ENCODE assay signal across 18 cellular contexts in genomic region chr7:70177166-70177565, GRCh38.
DNase-seq lines count a peak whose midpoint lies in the region; ATAC-seq, FAIRE-seq and TF ChIP-seq lines count a peak whose summit lies in the region.
"Had no signal": no experiment of that assay in that cellular context is flagged by ENCODE, and none has a peak within 500 bp of the region (broad histone marks: within the 10 kb centered on the region; RNA-seq: fewer than 3 reads in every experiment).

No MANE protein-coding gene starts in this region.

- no peak overlapping the region for H4K8ac ChIP-seq in mesenchymal stem cell (ENCODE audit: low read length)

- no peak overlapping the region for H3K14ac ChIP-seq in mesenchymal stem cell (ENCODE audit: low read length in 2 of 2)

- no peak overlapping the region for H3K18ac ChIP-seq in mesenchymal stem cell (ENCODE audit: low read depth in 1 of 2, low read length in 2 of 2)

- H3K4me3 ChIP-seq in astrocyte (ENCODE audit: insufficient read depth, low read depth, low read length) (no peak overlapping the region), mesenchymal stem cell (ENCODE audit: insufficient read depth in 1 of 2, low read depth in 1 of 2, low read length in 2 of 2) (no peak overlapping the region), tibial nerve (no peak overlapping the region)
- H3K4me3 ChIP-seq: ovary had no signal

- H2AK5ac ChIP-seq in mesenchymal stem cell (ENCODE audit: low read length, severe bottlenecking) = no peak overlapping the region

- peak; percentile 35 for DNase-seq in activated CD4-positive, alpha-beta T cell treated with anti-CD3 and anti-CD28 coated beads for 36 hours
- DNase-seq in activated CD4-positive, alpha-beta T cell treated with anti-CD3 and anti-CD28 coated beads, Interleukin-2, amount 10 ng/mL, durations not matched to agents 24 days and 14 days = no peak
- DNase-seq in H54 (ENCODE audit: insufficient read length, low spot score) (no peak), astrocyte (ENCODE audit: low read depth) (peak; percentile 62), mesenchymal stem cell (no peak), tibial nerve (ENCODE audit: low spot score in 2 of 2) (no peak), NCI-H510A (lab: John Stamatoyannopoulos, UW) (no peak), OCI-M2 (lab: John Stamatoyannopoulos, UW; ENCODE audit: unreplicated experiment) (no peak)
- DNase-seq: cortex of kidney, hypothalamus, left colon, NCI-H187 treated with DMSO at 0.1 percent for 48 hours, NCI-H526 treated with DMSO at 0.1 percent for 48 hours, ovary, small intestine had no signal

- H3K4me1 Mint-ChIP-seq in activated CD4-positive, alpha-beta T cell treated with anti-CD3 and anti-CD28 coated beads for 36 hours = peaks cover 9% of the 10 kb centered on the region
- H3K4me1 Mint-ChIP-seq in activated CD4-positive, alpha-beta T cell treated with anti-CD3 and anti-CD28 coated beads, Interleukin-2, amount 10 ng/mL, durations not matched to agents 24 days and 14 days = no peaks in the 10 kb centered on the region
- peaks cover 7% of the 10 kb centered on the region for H3K4me1 Mint-ChIP-seq in astrocyte (ENCODE audit: low read depth, unreplicated experiment)

- CTCF ChIA-PET in activated CD4-positive, alpha-beta T cell treated with anti-CD3 and anti-CD28 coated beads for 36 hours (lab: Charles Lee) = interaction anchor here (0.6 kb wide), 1 partner anchor 23 kb away, joined by 3 read pairs; no protein-coding TSS in a partner anchor

- WGBS in mesenchymal stem cell = 73% methylated on average over 2 of the region's 3 CpGs
- WGBS in tibial nerve, 2 donors = 82 to 88% methylated on average over 3 of the region's 3 CpGs

- no peak overlapping the region for H3K23ac ChIP-seq in mesenchymal stem cell (ENCODE audit: low read length in 2 of 2)

- H4K91ac ChIP-seq in mesenchymal stem cell (ENCODE audit: low read length) = no peak overlapping the region

- POLR2A ChIA-PET in activated CD4-positive, alpha-beta T cell treated with anti-CD3 and anti-CD28 coated beads for 36 hours (lab: Charles Lee) = no interaction called here

- FAIRE-seq in H54 (lab: Jason Lieb, UNC) = peak; percentile 48
- FAIRE-seq in astrocyte (lab: Jason Lieb, UNC) = peak; percentile 34
- FAIRE-seq: small intestine had no signal

- no peaks in the 10 kb centered on the region for H3K36me3 ChIP-seq in astrocyte (ENCODE audit: insufficient read depth, low read length)
- no peaks in the 10 kb centered on the region for H3K36me3 ChIP-seq in mesenchymal stem cell (ENCODE audit: control insufficient read depth in 1 of 2, insufficient read depth in 2 of 2, low read depth in 1 of 2, low read length in 2 of 2)
- no peaks in the 10 kb centered on the region for H3K36me3 ChIP-seq in tibial nerve
- H3K36me3 ChIP-seq: ovary had no signal

- no peak overlapping the region for H2AFZ ChIP-seq in astrocyte (ENCODE audit: low read depth, low read length)
- no peak overlapping the region for H2AFZ ChIP-seq in mesenchymal stem cell (ENCODE audit: low read depth, low read length)

- no peaks in the 10 kb centered on the region for H3K79me1 ChIP-seq in mesenchymal stem cell (replicated peaks; ENCODE audit: low read length, poor library complexity, severe bottlenecking)

- no peak overlapping the region for H2BK120ac ChIP-seq in mesenchymal stem cell (ENCODE audit: low read depth, low read length)

- H3K9me3 Mint-ChIP-seq in activated CD4-positive, alpha-beta T cell treated with anti-CD3 and anti-CD28 coated beads for 36 hours (ENCODE audit: low read depth) = no peaks in the 10 kb centered on the region
- H3K9me3 Mint-ChIP-seq in activated CD4-positive, alpha-beta T cell treated with anti-CD3 and anti-CD28 coated beads, Interleukin-2, amount 10 ng/mL, durations not matched to agents 24 days and 14 days = peaks cover 3% of the 10 kb centered on the region
- peaks cover 2% of the 10 kb centered on the region for H3K9me3 Mint-ChIP-seq in astrocyte (ENCODE audit: unreplicated experiment)

- no peak overlapping the region for H2BK12ac ChIP-seq in mesenchymal stem cell (ENCODE audit: low read length in 2 of 2)

- H3K27me3 ChIP-seq in astrocyte (ENCODE audit: insufficient read depth, low read length) (no peaks in the 10 kb centered on the region), mesenchymal stem cell (ENCODE audit: control insufficient read depth in 1 of 2, insufficient read depth in 1 of 2, low read length in 2 of 2) (no peaks in the 10 kb centered on the region), tibial nerve (no peaks in the 10 kb centered on the region)
- H3K27me3 ChIP-seq: ovary had no signal

- H3K27ac ChIP-seq in astrocyte (ENCODE audit: low read depth, low read length) = peak overlapping the region; percentile 18
- H3K27ac ChIP-seq in mesenchymal stem cell (ENCODE audit: low read length, poor library complexity, severe bottlenecking) = no peak overlapping the region
- H3K27ac ChIP-seq in tibial nerve = no peak overlapping the region
- H3K27ac ChIP-seq: 22Rv1, ovary had no signal

- TF ChIP-seq CTCF in astrocyte (IDR thresholded peaks at IDR 0.05; ENCODE audit: insufficient read depth, low read depth, low read length) = no peak
- no peak for TF ChIP-seq CTCF in tibial nerve (IDR thresholded peaks at IDR 0.05)

- no peaks in the 10 kb centered on the region for H3K36me3 Mint-ChIP-seq in activated CD4-positive, alpha-beta T cell treated with anti-CD3 and anti-CD28 coated beads for 36 hours (ENCODE audit: low read depth)
- no peaks in the 10 kb centered on the region for H3K36me3 Mint-ChIP-seq in activated CD4-positive, alpha-beta T cell treated with anti-CD3 and anti-CD28 coated beads, Interleukin-2, amount 10 ng/mL, durations not matched to agents 24 days and 14 days (ENCODE audit: low read depth)
- H3K36me3 Mint-ChIP-seq in astrocyte (ENCODE audit: low read depth, unreplicated experiment) = peaks cover 4% of the 10 kb centered on the region

- peaks cover 8% of the 10 kb centered on the region for H3K4me1 ChIP-seq in astrocyte (ENCODE audit: insufficient read depth, low read length)
- peaks cover 4% of the 10 kb centered on the region for H3K4me1 ChIP-seq in mesenchymal stem cell (ENCODE audit: control insufficient read depth, insufficient read depth, low read depth, low read length)
- peaks cover 0 to 10% (median 4%) of the 10 kb centered on the region in 4 donors for H3K4me1 ChIP-seq in tibial nerve

- H3K27ac Mint-ChIP-seq in activated CD4-positive, alpha-beta T cell treated with anti-CD3 and anti-CD28 coated beads for 36 hours = no peak overlapping the region
- H3K27ac Mint-ChIP-seq in activated CD4-positive, alpha-beta T cell treated with anti-CD3 and anti-CD28 coated beads, Interleukin-2, amount 10 ng/mL, durations not matched to agents 24 days and 14 days = no peak overlapping the region
- no peak overlapping the region for H3K27ac Mint-ChIP-seq in astrocyte (ENCODE audit: unreplicated experiment)
- H3K27ac Mint-ChIP-seq: stimulated activated naive CD8-positive, alpha-beta T cell treated with anti-CD3 and anti-CD28 coated beads, Interleukin-15, Interleukin-2, amounts not matched to agents 100 ng/mL and 50 ng/mL, for 24 hours had no signal

- no peak overlapping the region for H3K4ac ChIP-seq in mesenchymal stem cell (ENCODE audit: low read depth in 1 of 2, low read length in 2 of 2)

- no peaks in the 10 kb centered on the region for H4K20me1 ChIP-seq in astrocyte (ENCODE audit: insufficient read depth, low read length)

- H3K4me2 ChIP-seq in astrocyte (ENCODE audit: low read length) = no peak overlapping the region
- no peak overlapping the region for H3K4me2 ChIP-seq in mesenchymal stem cell (ENCODE audit: low read length, poor library complexity, severe bottlenecking)

- no peaks in the 10 kb centered on the region for H3K79me2 ChIP-seq in astrocyte (ENCODE audit: insufficient read depth, low read length)

- H3K9me3 ChIP-seq in astrocyte (ENCODE audit: insufficient read depth, low read depth, low read length) (no peaks in the 10 kb centered on the region), mesenchymal stem cell (ENCODE audit: control insufficient read depth, low read length) (no peaks in the 10 kb centered on the region), tibial nerve (no peaks in the 10 kb centered on the region)
- H3K9me3 ChIP-seq: ovary had no signal

- H3K27me3 Mint-ChIP-seq in activated CD4-positive, alpha-beta T cell treated with anti-CD3 and anti-CD28 coated beads for 36 hours = peaks cover 2% of the 10 kb centered on the region
- H3K27me3 Mint-ChIP-seq in activated CD4-positive, alpha-beta T cell treated with anti-CD3 and anti-CD28 coated beads, Interleukin-2, amount 10 ng/mL, durations not matched to agents 24 days and 14 days = peaks cover 5% of the 10 kb centered on the region
- no peaks in the 10 kb centered on the region for H3K27me3 Mint-ChIP-seq in astrocyte (ENCODE audit: low read depth, unreplicated experiment)

- H2BK5ac ChIP-seq in mesenchymal stem cell (ENCODE audit: low read depth, low read length, poor library complexity, severe bottlenecking) = no peak overlapping the region

- peak; percentile 75 for ATAC-seq in activated CD4-positive, alpha-beta T cell treated with anti-CD3 and anti-CD28 coated beads for 36 hours
- ATAC-seq: esophagus mucosa, left colon had no signal

- H2BK15ac ChIP-seq in mesenchymal stem cell (ENCODE audit: low read depth, poor library complexity, severe bottlenecking) = no peak overlapping the region

- TF ChIP-seq POLR2A in H54 (IDR thresholded peaks at IDR 0.05; ENCODE audit: low read depth, low read length) (no peak), tibial nerve (IDR thresholded peaks at IDR 0.05) (no peak)

- TF ChIP-seq EP300 in tibial nerve (IDR thresholded peaks at IDR 0.05) = no peak

- H3K4me3 Mint-ChIP-seq in activated CD4-positive, alpha-beta T cell treated with anti-CD3 and anti-CD28 coated beads for 36 hours = no peak overlapping the region
- no peak overlapping the region for H3K4me3 Mint-ChIP-seq in activated CD4-positive, alpha-beta T cell treated with anti-CD3 and anti-CD28 coated beads, Interleukin-2, amount 10 ng/mL, durations not matched to agents 24 days and 14 days
- no peak overlapping the region for H3K4me3 Mint-ChIP-seq in astrocyte (ENCODE audit: unreplicated experiment)
- H3K4me3 Mint-ChIP-seq: stimulated activated naive CD8-positive, alpha-beta T cell treated with anti-CD3 and anti-CD28 coated beads, Interleukin-15, Interleukin-2, amounts not matched to agents 100 ng/mL and 50 ng/mL, for 24 hours had no signal

- intact Hi-C loops in activated CD4-positive, alpha-beta T cell treated with anti-CD3 and anti-CD28 coated beads for 36 hours (cut with DNase I, micrococcal nuclease) = loop anchor here in 1 of 2 experiments (1.0 kb wide), 1 partner anchor 471 kb away; no protein-coding TSS in a partner anchor
- intact Hi-C loops in activated CD4-positive, alpha-beta T cell treated with anti-CD3 and anti-CD28 coated beads, Interleukin-2, amount 10 ng/mL, durations not matched to agents 24 days and 14 days (cut with micrococcal nuclease) = no loop called here

- H3K9ac ChIP-seq in astrocyte (ENCODE audit: low read length) = no peak overlapping the region
- H3K9ac ChIP-seq in mesenchymal stem cell (ENCODE audit: low read length) = peak overlapping the region; percentile 50

Comparison
In these comparisons a context has a peak if more than half of its experiments do, and no peak if none do; other contexts are left out.
1. DNase-seq: peak in activated CD4-positive, alpha-beta T cell treated with anti-CD3 and anti-CD28 coated beads for 36 hours (single experiment) and astrocyte (single experiment); none in activated CD4-positive, alpha-beta T cell treated with anti-CD3 and anti-CD28 coated beads, Interleukin-2, amount 10 ng/mL, durations not matched to agents 24 days and 14 days (single experiment), H54 (single experiment), mesenchymal stem cell (single experiment), tibial nerve (0 of 2), NCI-H510A (single experiment) and OCI-M2 (single experiment).